35 cellular contexts compared by ENCODE assay signal in genomic region chr14:72010474-72010873, GRCh38.
"Had no signal": no experiment of that assay in that cellular context is flagged by ENCODE, and none has a peak within 500 bp of the region (broad histone marks: within the 10 kb centered on the region; RNA-seq: fewer than 3 reads in every experiment).

No MANE protein-coding gene starts in this region.

- H3K27me3 ChIP-seq: MG63 had no signal

- H3K36me3 ChIP-seq: MG63 had no signal

- DNase-seq: Karpas-422, Kasumi-1, MG63, MM.1S, MV-4-11, NCI-H1048, NCI-H1092, NCI-H1092 treated with DMSO at 0.1 percent for 48 hours, NCI-H1105, NCI-H1105 treated with DMSO at 0.1 percent for 48 hours, NCI-H1417, NCI-H1417 treated with DMSO at 0.1 percent for 48 hours, NCI-H1436, NCI-H1436 treated with DMSO at 0.1 percent for 48 hours, NCI-H146, NCI-H1694, NCI-H1694 treated with DMSO at 0.1 percent for 48 hours, NCI-H187, NCI-H187 treated with DMSO at 0.1 percent for 48 hours, NCI-H1930, NCI-H2029, NCI-H2029 treated with DMSO at 0.1 percent for 48 hours, NCI-H2081, NCI-H2081 treated with DMSO at 0.1 percent for 48 hours, NCI-H2107, NCI-H2171, NCI-H2171 treated with DMSO at 0.1 percent for 48 hours, NCI-H2227 treated with DMSO at 0.1 percent for 48 hours, NCI-H226, NCI-H345, NCI-H446, NCI-H446 treated with DMSO at 0.1 percent for 48 hours, NCI-H510A, NCI-H510A treated with DMSO at 0.1 percent for 48 hours had no signal

- H3K4me2 ChIP-seq: KMS-11 had no signal

- H3K9me3 ChIP-seq: MG63 had no signal

- H3K9ac ChIP-seq: KMS-11 had no signal

- H3K27ac ChIP-seq: KMS-11 had no signal

- H3K4me3 ChIP-seq: MG63 had no signal
